ENCODE assay signal across 8 cellular contexts in genomic region chr11:17352925-17353227, GRCh38. TPM values are rescaled to one million over a fixed set of nuclear protein-coding genes. Genes with fewer than 3 reads are reported as not detected.
DNase-seq lines count a peak whose midpoint lies in the region; ATAC-seq and TF ChIP-seq lines count a peak whose summit lies in the region.

No MANE protein-coding gene starts in this region.

- TF ChIP-seq EP300 in suprapubic skin (IDR thresholded peaks at IDR 0.05) = no peak

- no peaks in the 10 kb centered on the region for H3K9me3 ChIP-seq in duodenal mucosa (ENCODE audit: control insufficient read depth in 1 of 2, low read length in 2 of 2)
- no peaks in the 10 kb centered on the region for H3K9me3 ChIP-seq in suprapubic skin

- TF ChIP-seq CTCF in suprapubic skin (IDR thresholded peaks at IDR 0.05) = no peak

- H3K4me3 ChIP-seq in duodenal mucosa (ENCODE audit: low read depth in 1 of 2, low read length in 2 of 2) (peak overlapping the region; percentile 71 to 90), suprapubic skin (peak overlapping the region; percentile 72)

- H3K9ac ChIP-seq in duodenal mucosa (ENCODE audit: low read depth in 1 of 2, low read length in 2 of 2) = peak overlapping the region; percentile 70 to 87

- 1% methylated on average over 16 of the region's 16 CpGs for WGBS in suprapubic skin

- H3K27me3 ChIP-seq in duodenal mucosa (ENCODE audit: control insufficient read depth in 1 of 2, insufficient read depth in 2 of 2, low read length in 2 of 2) = no peaks in the 10 kb centered on the region
- H3K27me3 ChIP-seq in suprapubic skin = no peaks in the 10 kb centered on the region

- peaks cover 16 to 20% of the 10 kb centered on the region in 2 donors for H3K4me1 ChIP-seq in duodenal mucosa (ENCODE audit: control insufficient read depth in 1 of 2, insufficient read depth in 2 of 2, low read length in 2 of 2)
- H3K4me1 ChIP-seq in suprapubic skin = peaks cover 24% of the 10 kb centered on the region

- H3K36me3 ChIP-seq in duodenal mucosa (ENCODE audit: control insufficient read depth in 1 of 2, insufficient read depth in 2 of 2, low read length in 2 of 2) (peaks cover 6 to 7% of the 10 kb centered on the region in 2 donors), suprapubic skin (no peaks in the 10 kb centered on the region)

- peak; percentile 44 for DNase-seq in 8988T
- DNase-seq in LHCN-M2 (ENCODE audit: low read depth) = peak; percentile 23
- peak; percentile 29 for DNase-seq in activated CD4-positive, alpha-beta T cell treated with anti-CD3 and anti-CD28 coated beads for 4 hours
- peak; percentile 15 to 54 for DNase-seq in lung microvascular endothelial cell (ENCODE audit: low read depth in 2 of 2)
- DNase-seq in suprapubic skin (ENCODE audit: low spot score in 2 of 2) = peak in 1 of 2 donors; percentile 70
- no peak for DNase-seq in SHP77 treated with DMSO at 0.1 percent for 48 hours (lab: John Stamatoyannopoulos, UW)

- peak; percentile 49 for ATAC-seq in GM18867 (IDR thresholded peaks at IDR 0.05; ENCODE audit: unreplicated experiment)

- no peak for TF ChIP-seq POLR2A in suprapubic skin (IDR thresholded peaks at IDR 0.05)

- peak overlapping the region; percentile 14 for H3K27ac ChIP-seq in duodenal mucosa (ENCODE audit: low read depth, low read length)
- no peak overlapping the region for H3K27ac ChIP-seq in suprapubic skin

RNA-seq across cellular contexts. Expression of gene NCR3LG1, which starts 1.3 kb away (rescaled TPM):
- total RNA-seq in LHCN-M2 (2014; rRNA removed) (2.0 TPM in 2 replicates), lung microvascular endothelial cell (0.20 and 0.87 TPM in 2 replicates), suprapubic skin (1 to 10 TPM; 4.6 to 7.4 (median 6.3) TPM)
- 0.58 TPM for polyA plus RNA-seq in LHCN-M2 (2012)

RNA-seq across cellular contexts. Expression of gene KCNJ11, which starts 35.6 kb away (rescaled TPM):
- total RNA-seq in LHCN-M2 (2014; rRNA removed) = 0.11 and 0.13 TPM in 2 replicates
- polyA plus RNA-seq in LHCN-M2 (2012) = not detected
- 0.22 and 0.40 TPM in 2 replicates for total RNA-seq in lung microvascular endothelial cell
- 1 to 10 TPM; 1.7 to 5.1 (median 2.4) TPM for total RNA-seq in suprapubic skin
